ENCODE assay signal across 16 cellular contexts in the genomic region with DNA sequence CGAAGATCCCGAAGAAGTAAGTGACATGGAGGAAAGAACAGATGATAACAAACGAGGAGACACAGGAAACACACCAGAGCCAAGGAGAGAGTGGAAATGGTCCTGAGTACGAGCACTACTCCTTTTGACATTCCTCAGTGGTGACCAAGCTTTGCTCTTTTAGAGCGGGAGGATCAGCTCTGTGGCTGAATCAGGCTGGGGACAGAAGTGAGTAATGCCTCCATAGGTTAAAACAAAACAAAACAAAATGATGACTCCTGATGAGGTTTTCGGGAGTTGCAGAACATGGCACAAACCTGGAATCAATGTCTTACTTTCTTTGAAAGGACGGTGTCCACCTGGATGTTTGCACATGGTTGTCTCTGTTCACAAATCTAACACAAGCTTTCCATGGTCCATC. TPM values are rescaled to one million over a fixed set of nuclear protein-coding genes. Genes with fewer than 3 reads are reported as not detected.
DNase-seq lines count a peak whose midpoint lies in the region; ATAC-seq, FAIRE-seq and TF ChIP-seq lines count a peak whose summit lies in the region.
"Had no signal": no experiment of that assay in that cellular context is flagged by ENCODE, and none has a peak within 500 bp of the region (broad histone marks: within the 10 kb centered on the region; RNA-seq: fewer than 3 reads in every experiment).

No MANE protein-coding gene starts in this region.

- no peaks in the 10 kb centered on the region for H3K9me3 ChIP-seq in SJSA1 (replicated peaks)
- no peaks in the 10 kb centered on the region for H3K9me3 ChIP-seq in smooth muscle cell (replicated peaks; ENCODE audit: low read depth)
- H3K9me3 ChIP-seq: transverse colon had no signal

- peak; percentile 94 for FAIRE-seq in H54 (lab: Jason Lieb, UNC)
- FAIRE-seq: GM12891, GM19239, H1 had no signal

- H3F3A ChIP-seq in smooth muscle cell (ENCODE audit: low read depth): peaks cover 6% of the 10 kb centered on the region

- no peaks in the 10 kb centered on the region for H3K27me3 ChIP-seq in SJSA1 (replicated peaks)
- no peaks in the 10 kb centered on the region for H3K27me3 ChIP-seq in smooth muscle cell (ENCODE audit: low read depth)
- H3K27me3 ChIP-seq: transverse colon had no signal

- H4K20me1 ChIP-seq in smooth muscle cell (ENCODE audit: low read depth): no peaks in the 10 kb centered on the region

- H3K27ac ChIP-seq in SJSA1 (peak overlapping the region; percentile 30), smooth muscle cell (ENCODE audit: low read depth) (no peak overlapping the region)
- H3K27ac ChIP-seq: coronary artery, transverse colon had no signal

- no peak for TF ChIP-seq POLR2A in H54 (IDR thresholded peaks at IDR 0.05; ENCODE audit: low read depth, low read length)

- H3K4me1 ChIP-seq in SJSA1 (replicated peaks): peaks cover 37% of the 10 kb centered on the region
- peaks cover 8% of the 10 kb centered on the region for H3K4me1 ChIP-seq in smooth muscle cell (ENCODE audit: low read depth)

- WGBS in smooth muscle cell (ENCODE audit: low lambda C conversion rate): 36% methylated on average over 7 of the region's 7 CpGs

- H3K79me2 ChIP-seq in smooth muscle cell (ENCODE audit: low read depth): no peaks in the 10 kb centered on the region

- no peak overlapping the region for H3K4me3 ChIP-seq in SJSA1
- no peak overlapping the region for H3K4me3 ChIP-seq in fibroblast of mammary gland (ENCODE audit: control insufficient read depth, low read depth, low read length)
- H3K4me3 ChIP-seq in smooth muscle cell: no peak overlapping the region
- H3K4me3 ChIP-seq: coronary artery, transverse colon had no signal

- TF ChIP-seq CTCF in fibroblast of mammary gland (conservative IDR thresholded peaks at IDR 0.05; ENCODE audit: control insufficient read depth, insufficient read depth, low read depth, low read length) (no peak), smooth muscle cell (IDR thresholded peaks at IDR 0.05; ENCODE audit: borderline replicate concordance, insufficient read depth, poor library complexity, severe bottlenecking) (no peak), GM20000 (IDR thresholded peaks at IDR 0.05; ENCODE audit: extremely low read depth, missing control alignments) (no peak)

- H3K9ac ChIP-seq in smooth muscle cell (ENCODE audit: low read depth): no peak overlapping the region

- DNase-seq in H54 (ENCODE audit: insufficient read length, low spot score) (peak; percentile 72), SJSA1 (ENCODE audit: low read depth in 1 of 2, low spot score in 2 of 2) (peak; percentile 75 to 78), fibroblast of mammary gland (ENCODE audit: low read depth) (peak; percentile 84), smooth muscle cell (lab: John Stamatoyannopoulos, UW; ENCODE audit: unreplicated experiment) (no peak), GM20000 (ENCODE audit: low spot score) (no peak)
- DNase-seq in stimulated activated CD4-positive, alpha-beta T cell treated with anti-CD3 and anti-CD28 coated beads, Interleukin-2, amount 100 ng/mL, for 24 hours: no peak
- DNase-seq: glutamatergic neuron, NCI-H510A, transverse colon had no signal

- H3K36me3 ChIP-seq in SJSA1 (no peaks in the 10 kb centered on the region), smooth muscle cell (ENCODE audit: low read depth) (no peaks in the 10 kb centered on the region)
- H3K36me3 ChIP-seq: transverse colon had no signal

- ATAC-seq in GM18909 (IDR thresholded peaks at IDR 0.05; ENCODE audit: poor library complexity, unreplicated experiment) (no peak), GM19328 (IDR thresholded peaks at IDR 0.05; ENCODE audit: unreplicated experiment) (no peak)
- ATAC-seq: Right ventricle myocardium inferior had no signal

- peak overlapping the region; percentile 30 for H3K4me2 ChIP-seq in smooth muscle cell

- no peak overlapping the region for H2AFZ ChIP-seq in smooth muscle cell (ENCODE audit: low read depth)

RNA-seq across cellular contexts. Expression of a gene that starts 30.3 kb away (rescaled TPM):
- 4.4 and 6.4 TPM in 2 replicates for total RNA-seq in SJSA1 (2014; rRNA removed; shearing (Covaris generic))
- 9.1 and 14.6 TPM in 2 replicates for total RNA-seq in smooth muscle cell
- polyA plus RNA-seq in smooth muscle cell: 17.7 and 21.6 TPM in 2 replicates

Comparison
In these comparisons a context has a peak if more than half of its experiments do, and no peak if none do; other contexts are left out.
1. DNase-seq: peak in H54 (single experiment), SJSA1 (2 of 2) and fibroblast of mammary gland (single experiment); none in smooth muscle cell (single experiment), stimulated activated CD4-positive, alpha-beta T cell treated with anti-CD3 and anti-CD28 coated beads, Interleukin-2, amount 100 ng/mL, for 24 hours (0 of 2) and GM20000 (single experiment).